21 cellular contexts compared by ENCODE assay signal in genomic region chr3:175308105-175308504, GRCh38.
DNase-seq lines count a peak whose midpoint lies in the region; ATAC-seq, FAIRE-seq and TF ChIP-seq lines count a peak whose summit lies in the region.
"Had no signal": no experiment of that assay in that cellular context is flagged by ENCODE, and none has a peak within 500 bp of the region (broad histone marks: within the 10 kb centered on the region; RNA-seq: fewer than 3 reads in every experiment).

No MANE protein-coding gene starts in this region.

- DNase-seq in GM12878 (ENCODE audit: low read depth, low spot score) (no peak), DMS114 treated with DMSO at 0.1 percent for 48 hours (lab: John Stamatoyannopoulos, UW; ENCODE audit: unreplicated experiment) (no peak)
- no peak for DNase-seq in activated naive CD8-positive, alpha-beta T cell treated with anti-CD3 and anti-CD28 coated beads for 36 hours
- DNase-seq: activated B cell treated with CpG ODN at 0.5 μM for 24 hours; activated effector memory CD4-positive, alpha-beta T cell treated with anti-CD3 and anti-CD28 coated beads, Interleukin-2, amount 50 U/mL, for 16 hours; anterior cingulate cortex; DMS 273 treated with DMSO at 0.1 percent for 48 hours; NCI-H187 treated with DMSO at 0.1 percent for 48 hours; NCI-H774; nephron progenitor cell; retina; stimulated activated CD4-positive, alpha-beta T cell treated with anti-CD3 and anti-CD28 coated beads, Interleukin-15, amount 100 ng/mL, for 24 hours; stimulated activated naive CD8-positive, alpha-beta T cell treated with anti-CD3 and anti-CD28 coated beads, Interleukin-15, amount 100 ng/mL, for 72 hours; uterus had no signal

- no peaks in the 10 kb centered on the region for H3K36me3 Mint-ChIP-seq in activated naive CD8-positive, alpha-beta T cell treated with anti-CD3 and anti-CD28 coated beads for 36 hours

- peak overlapping the region; percentile 92 for H2AFZ ChIP-seq in ACC112 (ENCODE audit: low read length, unreplicated experiment)
- no peak overlapping the region for H2AFZ ChIP-seq in GM12878 (ENCODE audit: control insufficient read depth, low read depth, low read length)

- H3K9me3 Mint-ChIP-seq in activated naive CD8-positive, alpha-beta T cell treated with anti-CD3 and anti-CD28 coated beads for 36 hours: no peaks in the 10 kb centered on the region
- H3K9me3 Mint-ChIP-seq: activated B cell treated with CpG ODN at 0.5 μM for 24 hours; nephron progenitor cell; stimulated activated naive CD8-positive, alpha-beta T cell treated with anti-CD3 and anti-CD28 coated beads, Interleukin-15, amount 100 ng/mL, for 72 hours had no signal

- in situ Hi-C loops in GM12878 (cut with MboI): no loop called here

- ATAC-seq in GM18861 (IDR thresholded peaks at IDR 0.05; ENCODE audit: unreplicated experiment) (peak; percentile 4), HG03139 (IDR thresholded peaks at IDR 0.05; ENCODE audit: unreplicated experiment) (peak; percentile 4), GM12878 (peak; percentile 52), HG02798 (IDR thresholded peaks at IDR 0.05; ENCODE audit: poor library complexity, unreplicated experiment) (no peak), HG03571 (IDR thresholded peaks at IDR 0.05; ENCODE audit: unreplicated experiment) (no peak)
- ATAC-seq: stimulated activated naive CD8-positive, alpha-beta T cell treated with anti-CD3 and anti-CD28 coated beads, Interleukin-15, amount 100 ng/mL, for 72 hours had no signal

- intact Hi-C loops in GM12878 (cut with micrococcal nuclease; ENCODE audit: unreplicated experiment): no loop called here

- H3K27me3 Mint-ChIP-seq in activated naive CD8-positive, alpha-beta T cell treated with anti-CD3 and anti-CD28 coated beads for 36 hours: no peaks in the 10 kb centered on the region
- H3K27me3 Mint-ChIP-seq: activated B cell treated with CpG ODN at 0.5 μM for 24 hours; B cell; stimulated activated naive CD8-positive, alpha-beta T cell treated with anti-CD3 and anti-CD28 coated beads, Interleukin-15, amount 100 ng/mL, for 72 hours had no signal

- H3K4me2 ChIP-seq in GM12878 (ENCODE audit: control insufficient read depth, insufficient read depth): no peak overlapping the region

- SMC1A ChIA-PET in GM12878 (lab: Charles Lee; ENCODE audit: uncharacterized antibody, unreplicated experiment): interaction anchor here (0.7 to 4.0 kb wide), 20 partner anchors 9 to 178 kb away, joined by 3 to 34 read pairs (median 4); no protein-coding TSS in a partner anchor

- H3K36me3 ChIP-seq in ACC112 (ENCODE audit: insufficient read depth, low read length) (no peaks in the 10 kb centered on the region), GM12878 (ENCODE audit: control insufficient read depth in 2 of 2, insufficient read depth in 2 of 2, low read length in 1 of 2) (no peaks in the 10 kb centered on the region)
- H3K36me3 ChIP-seq: uterus had no signal

- H3K9me3 ChIP-seq in GM12878 (replicated peaks; ENCODE audit: control insufficient read depth, insufficient read depth, low read length): no peaks in the 10 kb centered on the region
- H3K9me3 ChIP-seq: uterus had no signal

- no peak for TF ChIP-seq RAD21 in GM12878 (IDR thresholded peaks at IDR 0.05; ENCODE audit: insufficient read depth, low read depth, low read length)

- no peaks in the 10 kb centered on the region for H3K27me3 ChIP-seq in ACC112 (ENCODE audit: insufficient read depth, low read length)
- H3K27me3 ChIP-seq in GM12878 (replicated peaks in 1 of 2; ENCODE audit: control insufficient read depth in 2 of 2, insufficient read depth in 2 of 2, low read length in 1 of 2): no peaks in the 10 kb centered on the region
- H3K27me3 ChIP-seq: uterus had no signal

- POLR2A ChIA-PET in GM12878 (lab: Charles Lee): interaction anchor here (0.9 to 1.0 kb wide), 3 partner anchors 9 to 34 kb away, joined by 5 to 8 read pairs (median 6); no protein-coding TSS in a partner anchor

- no peaks in the 10 kb centered on the region for H4K20me1 ChIP-seq in GM12878 (ENCODE audit: control insufficient read depth, insufficient read depth)

- RAD21 ChIA-PET in GM12878 (lab: Charles Lee; ENCODE audit: unreplicated experiment): interaction anchor here (0.8 to 4.0 kb wide), 15 partner anchors 9 to 49 kb away, joined by 3 to 41 read pairs (median 5); no protein-coding TSS in a partner anchor

- no peak overlapping the region for H3K27ac Mint-ChIP-seq in activated naive CD8-positive, alpha-beta T cell treated with anti-CD3 and anti-CD28 coated beads for 36 hours
- H3K27ac Mint-ChIP-seq: activated B cell treated with CpG ODN at 0.5 μM for 24 hours; B cell; nephron progenitor cell; stimulated activated naive CD8-positive, alpha-beta T cell treated with anti-CD3 and anti-CD28 coated beads, Interleukin-15, amount 100 ng/mL, for 72 hours had no signal

- no peak for TF ChIP-seq EP300 in GM12878 (IDR thresholded peaks at IDR 0.05; ENCODE audit: borderline replicate concordance in 1 of 2, control insufficient read depth in 1 of 2, low read depth in 2 of 2, low read length in 2 of 2)

- H3K79me2 ChIP-seq in ACC112 (ENCODE audit: control insufficient read depth, insufficient read depth, low read length, unreplicated experiment): no peaks in the 10 kb centered on the region
- H3K79me2 ChIP-seq in GM12878 (ENCODE audit: control insufficient read depth, insufficient read depth, low read length): no peaks in the 10 kb centered on the region

- H3K9ac ChIP-seq in GM12878 (ENCODE audit: control insufficient read depth, insufficient read depth, low read length): no peak overlapping the region

- BruUV-seq in GM12878 (replicated peaks; lab: Mats Ljungman, UMichigan): no TSS peak

- TF ChIP-seq POLR2A in GM12878 (IDR thresholded peaks at IDR 0.05; ENCODE audit: low read depth, low read length): no peak

- H3K4me1 ChIP-seq in ACC112 (ENCODE audit: control insufficient read depth, insufficient read depth, low read length, unreplicated experiment) (peaks cover 9% of the 10 kb centered on the region), GM12878 (ENCODE audit: control insufficient read depth, insufficient read depth, low read length) (no peaks in the 10 kb centered on the region)
- H3K4me1 ChIP-seq: uterus had no signal

- WGBS in GM12878 (ENCODE audit: insufficient coverage, insufficient replicate concordance, low lambda C conversion rate, missing lambda C conversion rate): 54% methylated on average over 7 of the region's 7 CpGs

- TF ChIP-seq CTCF in GM12878 (IDR thresholded peaks at IDR 0.05 in 2 of 3, conservative IDR thresholded peaks at IDR 0.05 in 1 of 3; ENCODE audit: control insufficient read depth in 2 of 3, extremely low read depth in 1 of 3, insufficient read depth in 1 of 3, low read depth in 3 of 3, low read length in 3 of 3): no peak

- FAIRE-seq in GM12878 (lab: Jason Lieb, UNC): no peak
- FAIRE-seq: frontal cortex had no signal

- CTCF ChIA-PET in GM12878 (lab: Yijun Ruan, JAX): interaction anchor here (1.0 to 1.4 kb wide), 3 partner anchors 21 to 49 kb away, joined by 3 to 4 read pairs (median 4); no protein-coding TSS in a partner anchor

- H3K4me3 Mint-ChIP-seq in activated naive CD8-positive, alpha-beta T cell treated with anti-CD3 and anti-CD28 coated beads for 36 hours: no peak overlapping the region
- H3K4me3 Mint-ChIP-seq: activated B cell treated with CpG ODN at 0.5 μM for 24 hours; B cell; nephron progenitor cell; stimulated activated naive CD8-positive, alpha-beta T cell treated with anti-CD3 and anti-CD28 coated beads, Interleukin-15, amount 100 ng/mL, for 72 hours had no signal

- peaks cover 10% of the 10 kb centered on the region for H3K4me1 Mint-ChIP-seq in activated naive CD8-positive, alpha-beta T cell treated with anti-CD3 and anti-CD28 coated beads for 36 hours
- H3K4me1 Mint-ChIP-seq: activated B cell treated with CpG ODN at 0.5 μM for 24 hours; B cell; nephron progenitor cell; stimulated activated naive CD8-positive, alpha-beta T cell treated with anti-CD3 and anti-CD28 coated beads, Interleukin-15, amount 100 ng/mL, for 72 hours had no signal

- H3K27ac ChIP-seq in ACC112 (ENCODE audit: low read depth, low read length) (no peak overlapping the region), GM12878 (ENCODE audit: control insufficient read depth, insufficient read depth) (no peak overlapping the region)
- H3K27ac ChIP-seq: uterus had no signal

- peak overlapping the region; percentile 66 for H3K4me3 ChIP-seq in ACC112 (ENCODE audit: low read depth, low read length)
- no peak overlapping the region for H3K4me3 ChIP-seq in GM12878
- H3K4me3 ChIP-seq: uterus had no signal

TF ChIP-seq in GM12878, 131 proteins besides CTCF, POLR2A, EP300 and RAD21:
- TF ChIP-seq EGR1 (IDR thresholded peaks at IDR 0.05; ENCODE audit: borderline replicate concordance in 1 of 2, low read depth in 2 of 2, low read length in 2 of 2): no peak
- TF ChIP-seq MLLT1 (IDR thresholded peaks at IDR 0.05): peak; percentile 71
- TF ChIP-seq ZBTB33 (IDR thresholded peaks at IDR 0.05): peak; percentile 26; the same call in 1 of the 2 replicates
TF ChIP-seq in GM12878: peak in this region for 2.

Comparison
In these comparisons a context has a peak if more than half of its experiments do, and no peak if none do; other contexts are left out.
1. ATAC-seq: peak in GM18861 (single experiment), HG03139 (single experiment) and GM12878 (single experiment); none in HG02798 (single experiment) and HG03571 (single experiment).